ENCODE assay signal across 36 cellular contexts in genomic region chr2:51293566-51294200, GRCh38.
"Had no signal": no experiment of that assay in that cellular context is flagged by ENCODE, and none has a peak within 500 bp of the region (broad histone marks: within the 10 kb centered on the region; RNA-seq: fewer than 3 reads in every experiment).

No MANE protein-coding gene starts in this region.

- H3K4me1 ChIP-seq: ascending aorta had no signal

- H3K4me1 Mint-ChIP-seq: activated B cell treated with CpG ODN at 0.5 μM for 24 hours; activated CD4-positive, alpha-beta T cell treated with anti-CD3 and anti-CD28 coated beads, Interleukin-2, amount 10 ng/mL, durations not matched to agents 24 days and 14 days; activated naive CD8-positive, alpha-beta T cell treated with anti-CD3 and anti-CD28 coated beads for 36 hours; activated T-helper 17 cell treated with anti-CD3 and anti-CD28 coated beads, Interleukin-2, amount 50 U/mL, for 72 hours had no signal

- H3K9me3 Mint-ChIP-seq: brain had no signal

- H3K9me3 ChIP-seq: ascending aorta had no signal

- H3K4me3 ChIP-seq: ascending aorta, cardiac muscle cell had no signal

- H3K36me3 ChIP-seq: ascending aorta, cardiac muscle cell had no signal

- DNase-seq: activated B cell treated with CpG ODN at 0.5 μM for 24 hours; activated CD4-positive, alpha-beta memory T cell treated with anti-CD3 and anti-CD28 coated beads for 36 hours; activated CD4-positive, alpha-beta T cell treated with anti-CD3 and anti-CD28 coated beads for 4 hours; activated CD4-positive, alpha-beta T cell treated with anti-CD3 and anti-CD28 coated beads, Interleukin-2, amount 10 ng/mL, durations not matched to agents 24 days and 14 days; activated CD4-positive, alpha-beta T cell treated with anti-CD3 and anti-CD28 coated beads, Interleukin-2, amount 50 U/mL, for 1 hour; activated CD4-positive, alpha-beta T cell treated with anti-CD3 and anti-CD28 coated beads, Interleukin-2, amount 50 U/mL, for 4 hours; activated CD4-positive, CD25-positive, alpha-beta regulatory T cell treated with anti-CD3 and anti-CD28 coated beads, Interleukin-2, amount 50 U/mL, for 72 hours; activated CD8-positive, alpha-beta memory T cell treated with anti-CD3 and anti-CD28 coated beads, Interleukin-2, amount 50 U/mL, for 4 hours; activated CD8-positive, alpha-beta T cell treated with anti-CD3 and anti-CD28 coated beads for 36 hours; activated effector memory CD4-positive, alpha-beta T cell treated with anti-CD3 and anti-CD28 coated beads, Interleukin-2, amount 50 U/mL, for 16 hours; activated gamma-delta T cell treated with Interleukin-2 at 50 U/mL for 16 hours; activated naive CD4-positive, alpha-beta T cell; activated naive CD4-positive, alpha-beta T cell treated with anti-CD3 and anti-CD28 coated beads for 36 hours; activated naive CD4-positive, alpha-beta T cell treated with anti-CD3 and anti-CD28 coated beads, Interleukin-2, amount 50 U/mL, for 16 hours; activated naive CD8-positive, alpha-beta T cell treated with anti-CD3 and anti-CD28 coated beads for 36 hours; activated T-cell treated with anti-CD3 and anti-CD28 coated beads for 4 hours; activated T-cell treated with anti-CD3 and anti-CD28 coated beads, Interleukin-2, amount 50 U/mL, for 1 hour; activated T-cell treated with anti-CD3 and anti-CD28 coated beads, Interleukin-2, amount 50 U/mL, for 4 hours; activated T-cell treated with anti-CD3 and anti-CD28 coated beads, Interleukin-2, amount 50 U/mL, for 72 hours; amygdala; anterior cingulate cortex; central memory CD4-positive, alpha-beta T cell; T-helper 1 cell; T-helper 2 cell; T-helper 9 cell had no signal

- ATAC-seq: activated CD8-positive, alpha-beta T cell treated with anti-CD3 and anti-CD28 coated beads for 36 hours; activated naive CD4-positive, alpha-beta T cell treated with anti-CD3 and anti-CD28 coated beads, Interleukin-2, amount 50 U/mL, for 72 hours; activated T-cell treated with anti-CD3 and anti-CD28 coated beads, Interleukin-2, amount 50 U/mL, for 4 hours; activated T-cell treated with anti-CD3 and anti-CD28 coated beads, Interleukin-2, amount 50 U/mL, for 72 hours; activated T-helper 17 cell treated with anti-CD3 and anti-CD28 coated beads, Interleukin-2, amount 50 U/mL, for 72 hours had no signal

- H3K27ac Mint-ChIP-seq: activated B cell treated with CpG ODN at 0.5 μM for 24 hours; activated CD4-positive, alpha-beta memory T cell treated with anti-CD3 and anti-CD28 coated beads for 36 hours; activated CD4-positive, alpha-beta T cell treated with anti-CD3 and anti-CD28 coated beads, Interleukin-2, amount 10 ng/mL, durations not matched to agents 24 days and 14 days; activated CD8-positive, alpha-beta T cell treated with anti-CD3 and anti-CD28 coated beads for 36 hours; activated naive CD4-positive, alpha-beta T cell treated with anti-CD3 and anti-CD28 coated beads for 36 hours; activated naive CD4-positive, alpha-beta T cell treated with anti-CD3 and anti-CD28 coated beads, Interleukin-2, amount 50 U/mL, for 72 hours; activated naive CD8-positive, alpha-beta T cell treated with anti-CD3 and anti-CD28 coated beads for 36 hours; activated T-cell treated with anti-CD3 and anti-CD28 coated beads, Interleukin-2, amount 50 U/mL, for 72 hours; activated T-helper 1 cell treated with anti-CD3 and anti-CD28 coated beads, Interleukin-12 subunit alpha, Interleukin-12 subunit beta, Interleukin-2, Interleukin-4 antibody, amounts not matched to agents 30 ng/mL and 10 ng/mL and 1 ng/mL, durations not matched to agents 14 hours and 24 hours and 36 hours; activated T-helper 17 cell treated with anti-CD3 and anti-CD28 coated beads, Interleukin-2, amount 50 U/mL, for 72 hours; brain; T-helper 1 cell treated with Interleukin-12 subunit alpha and Interleukin-12 subunit beta and Interleukin-4 antibody, amounts not matched to agents 30 μg/mL and 1 μg/mL, for 36 hours; T-helper 2 cell treated with Interferon-gamma antibody and Interleukin-4, amounts not matched to agents 5 μg/mL and 100 μg/mL, for 36 hours had no signal

- H3K27me3 ChIP-seq: ascending aorta, cardiac muscle cell had no signal

- H3K27me3 Mint-ChIP-seq: activated B cell treated with CpG ODN at 0.5 μM for 24 hours; activated CD4-positive, alpha-beta memory T cell treated with anti-CD3 and anti-CD28 coated beads for 36 hours; activated CD4-positive, alpha-beta T cell treated with anti-CD3 and anti-CD28 coated beads, Interleukin-2, amount 10 ng/mL, durations not matched to agents 24 days and 14 days; activated CD8-positive, alpha-beta T cell treated with anti-CD3 and anti-CD28 coated beads for 36 hours; activated naive CD8-positive, alpha-beta T cell treated with anti-CD3 and anti-CD28 coated beads for 36 hours; activated T-helper 17 cell treated with anti-CD3 and anti-CD28 coated beads, Interleukin-2, amount 50 U/mL, for 72 hours had no signal

- H3K27ac ChIP-seq: ascending aorta, cardiac muscle cell, VCaP had no signal

- H3K36me3 Mint-ChIP-seq: activated CD4-positive, alpha-beta memory T cell treated with anti-CD3 and anti-CD28 coated beads for 36 hours; activated naive CD4-positive, alpha-beta T cell treated with anti-CD3 and anti-CD28 coated beads, Interleukin-2, amount 50 U/mL, for 72 hours; activated naive CD8-positive, alpha-beta T cell treated with anti-CD3 and anti-CD28 coated beads for 36 hours; brain had no signal

- FAIRE-seq: bronchial epithelial cell, TTC549 had no signal

- H3K4me3 Mint-ChIP-seq: activated B cell treated with CpG ODN at 0.5 μM for 24 hours; activated CD4-positive, alpha-beta memory T cell treated with anti-CD3 and anti-CD28 coated beads for 36 hours; activated CD4-positive, alpha-beta T cell treated with anti-CD3 and anti-CD28 coated beads, Interleukin-2, amount 10 ng/mL, durations not matched to agents 24 days and 14 days; activated CD8-positive, alpha-beta T cell treated with anti-CD3 and anti-CD28 coated beads for 36 hours; activated naive CD4-positive, alpha-beta T cell treated with anti-CD3 and anti-CD28 coated beads for 36 hours; activated naive CD8-positive, alpha-beta T cell treated with anti-CD3 and anti-CD28 coated beads for 36 hours; activated T-cell treated with anti-CD3 and anti-CD28 coated beads, Interleukin-2, amount 50 U/mL, for 4 hours; activated T-cell treated with anti-CD3 and anti-CD28 coated beads, Interleukin-2, amount 50 U/mL, for 72 hours; activated T-helper 1 cell treated with anti-CD3 and anti-CD28 coated beads, Interleukin-12 subunit alpha, Interleukin-12 subunit beta, Interleukin-2, Interleukin-4 antibody, amounts not matched to agents 30 ng/mL and 10 ng/mL and 1 ng/mL, durations not matched to agents 14 hours and 24 hours and 36 hours; activated T-helper 17 cell treated with anti-CD3 and anti-CD28 coated beads, Interleukin-2, amount 50 U/mL, for 72 hours; brain; T-helper 1 cell treated with Interleukin-12 subunit alpha and Interleukin-12 subunit beta and Interleukin-4 antibody, amounts not matched to agents 30 μg/mL and 1 μg/mL, for 36 hours; T-helper 2 cell treated with Interferon-gamma antibody and Interleukin-4, amounts not matched to agents 5 μg/mL and 100 μg/mL, for 36 hours had no signal
